ENCODE assay signal across 9 cellular contexts in genomic region chr14:74942164-74942563, GRCh38. TPM values are rescaled to one million over a fixed set of nuclear protein-coding genes. Genes with fewer than 3 reads are reported as not detected.
DNase-seq lines count a peak whose midpoint lies in the region; ATAC-seq and TF ChIP-seq lines count a peak whose summit lies in the region.
"Had no signal": no experiment of that assay in that cellular context is flagged by ENCODE, and none has a peak within 500 bp of the region (broad histone marks: within the 10 kb centered on the region; RNA-seq: fewer than 3 reads in every experiment).

No MANE protein-coding gene starts in this region.

- H3K27ac Mint-ChIP-seq in CD4-positive, alpha-beta memory T cell, result peak overlapping the region; percentile 92 to 97 (median 95)
- H3K27ac Mint-ChIP-seq in natural killer cell treated with Interleukin-12 subunit alpha and Interleukin-12 subunit beta and Interleukin-15 and Interleukin-18, amount 100 ng/mL, for 72 hours, result peak overlapping the region; percentile 87 to 94
- H3K27ac Mint-ChIP-seq in GM23338, result no peak overlapping the region

- TF ChIP-seq CTCF in GM23338 (conservative IDR thresholded peaks at IDR 0.05; ENCODE audit: low read depth in 2 of 2), result no peak

- H3K9me2 ChIP-seq in GM23338 (ENCODE audit: insufficient read depth), result no peaks in the 10 kb centered on the region

- H3K4me3 ChIP-seq in CD4-positive, alpha-beta memory T cell (ENCODE audit: low read length in 2 of 2), result peak overlapping the region; percentile 28 to 40
- H3K4me3 ChIP-seq in H7 (ENCODE audit: insufficient read depth, low read depth, low read length), result no peak overlapping the region
- no peak overlapping the region for H3K4me3 ChIP-seq in adipocyte (ENCODE audit: low read length)
- no peak overlapping the region for H3K4me3 ChIP-seq in GM23338

- no peaks in the 10 kb centered on the region for H3K27me3 Mint-ChIP-seq in CD4-positive, alpha-beta memory T cell
- no peaks in the 10 kb centered on the region for H3K27me3 Mint-ChIP-seq in natural killer cell treated with Interleukin-12 subunit alpha and Interleukin-12 subunit beta and Interleukin-15 and Interleukin-18, amount 100 ng/mL, for 72 hours
- H3K27me3 Mint-ChIP-seq in GM23338 (ENCODE audit: insufficient read depth, low read depth, poor library complexity), result peaks cover 10% of the 10 kb centered on the region

- no peak overlapping the region for H3K4me2 ChIP-seq in GM23338

- H3F3A ChIP-seq in GM23338 (replicated peaks; ENCODE audit: low read depth), result 0 out of 2 replicates have a peak, but pooled peaks cover 5% of the 10 kb centered on the region

- H3K79me2 ChIP-seq in GM23338 (replicated peaks; ENCODE audit: insufficient read depth), result no peaks in the 10 kb centered on the region

- peaks cover 22 to 56% (median 45%) of the 10 kb centered on the region in 4 donors for H3K4me1 Mint-ChIP-seq in CD4-positive, alpha-beta memory T cell
- peaks cover 27 to 38% of the 10 kb centered on the region in 2 donors for H3K4me1 Mint-ChIP-seq in natural killer cell treated with Interleukin-12 subunit alpha and Interleukin-12 subunit beta and Interleukin-15 and Interleukin-18, amount 100 ng/mL, for 72 hours (ENCODE audit: low read depth in 2 of 2)
- peaks cover 7% of the 10 kb centered on the region; the same call in 2 of the 3 replicates for H3K4me1 Mint-ChIP-seq in GM23338

- H3K36me3 Mint-ChIP-seq in CD4-positive, alpha-beta memory T cell, result no peaks in the 10 kb centered on the region
- no peaks in the 10 kb centered on the region for H3K36me3 Mint-ChIP-seq in natural killer cell treated with Interleukin-12 subunit alpha and Interleukin-12 subunit beta and Interleukin-15 and Interleukin-18, amount 100 ng/mL, for 72 hours
- H3K36me3 Mint-ChIP-seq in GM23338 (ENCODE audit: low read depth), result no peaks in the 10 kb centered on the region

- H3K9ac ChIP-seq in adipocyte (ENCODE audit: low read length), result peak overlapping the region; percentile 8

- intact Hi-C loops in CD4-positive, alpha-beta memory T cell (cut with micrococcal nuclease), result loop anchor here (10.0 kb wide), 1 partner anchor 447 kb away; the partner anchor contains the start of genes ISCA2 and NPC2

- POLR2A ChIA-PET in CD4-positive, alpha-beta memory T cell (lab: Charles Lee; ENCODE audit: partially characterized antibody), result interaction anchor here (1.0 to 1.2 kb wide), 2 partner anchors 10 to 184 kb away, joined by 3 to 5 read pairs; partner anchors contain the start of gene NEK9

- DNase-seq in CD4-positive, alpha-beta memory T cell, result no peak
- DNase-seq in H7, result peak; percentile 56
- no peak for DNase-seq in adipocyte (ENCODE audit: low read depth)
- no peak for DNase-seq in natural killer cell treated with Interleukin-12 subunit alpha and Interleukin-12 subunit beta and Interleukin-15 and Interleukin-18, amount 100 ng/mL, for 72 hours (ENCODE audit: low spot score)
- no peak for DNase-seq in SK-N-DZ (ENCODE audit: low spot score)
- DNase-seq in GM23338 (ENCODE audit: low spot score), result no peak
- DNase-seq in SKM-1 (lab: John Stamatoyannopoulos, UW; ENCODE audit: unreplicated experiment), result no peak
- DNase-seq: NCI-H69 had no signal

- peak overlapping the region; percentile 55 for H3K27ac ChIP-seq in CD4-positive, alpha-beta memory T cell (ENCODE audit: low read depth, low read length)
- no peak overlapping the region for H3K27ac ChIP-seq in GM23338 (ENCODE audit: low read depth)

- H3K27me3 ChIP-seq in CD4-positive, alpha-beta memory T cell (ENCODE audit: insufficient read depth, low read length), result no peaks in the 10 kb centered on the region
- H3K27me3 ChIP-seq in H7 (ENCODE audit: control insufficient read depth, insufficient read depth, low read length), result no peaks in the 10 kb centered on the region
- no peaks in the 10 kb centered on the region for H3K27me3 ChIP-seq in adipocyte (replicated peaks; ENCODE audit: control insufficient read depth, insufficient read depth, low read length)
- H3K27me3 ChIP-seq in GM23338 (ENCODE audit: insufficient read depth), result no peaks in the 10 kb centered on the region

- no peak for ATAC-seq in natural killer cell treated with Interleukin-12 subunit alpha and Interleukin-12 subunit beta and Interleukin-15 and Interleukin-18, amount 100 ng/mL, for 72 hours
- ATAC-seq in HG02588 (IDR thresholded peaks at IDR 0.05; ENCODE audit: unreplicated experiment) (no peak), GM23338 (no peak)

- H3K4me3 Mint-ChIP-seq in CD4-positive, alpha-beta memory T cell, result peak overlapping the region; percentile 70 to 91 (median 82)
- H3K4me3 Mint-ChIP-seq in natural killer cell treated with Interleukin-12 subunit alpha and Interleukin-12 subunit beta and Interleukin-15 and Interleukin-18, amount 100 ng/mL, for 72 hours, result peak overlapping the region; percentile 79
- H3K4me3 Mint-ChIP-seq in GM23338, result no peak overlapping the region

- H3K4me1 ChIP-seq in CD4-positive, alpha-beta memory T cell (ENCODE audit: insufficient read depth, low read length), result peaks cover 55% of the 10 kb centered on the region
- peaks cover 33% of the 10 kb centered on the region for H3K4me1 ChIP-seq in adipocyte (ENCODE audit: control insufficient read depth, insufficient read depth, low read length)
- peaks cover 4% of the 10 kb centered on the region; the same call in 1 of the 2 replicates for H3K4me1 ChIP-seq in GM23338 (ENCODE audit: insufficient read depth)

- H4K20me1 ChIP-seq in GM23338 (replicated peaks; ENCODE audit: insufficient read depth), result no peaks in the 10 kb centered on the region

- CTCF ChIA-PET in CD4-positive, alpha-beta memory T cell (lab: Charles Lee; ENCODE audit: partially characterized antibody), result interaction anchor here (1.5 to 3.2 kb wide), 4 partner anchors 19 to 146 kb away, joined by 3 to 19 read pairs (median 12); partner anchors contain the start of gene RPS6KL1

- no peaks in the 10 kb centered on the region for H3K9me3 ChIP-seq in CD4-positive, alpha-beta memory T cell (ENCODE audit: control insufficient read depth in 1 of 2, low read length in 2 of 2)
- H3K9me3 ChIP-seq in adipocyte (ENCODE audit: control insufficient read depth, low read length), result no peaks in the 10 kb centered on the region

- peaks cover 0 to 9% (median under 1%) of the 10 kb centered on the region in 8 donors for H3K9me3 Mint-ChIP-seq in CD4-positive, alpha-beta memory T cell
- no peaks in the 10 kb centered on the region for H3K9me3 Mint-ChIP-seq in natural killer cell treated with Interleukin-12 subunit alpha and Interleukin-12 subunit beta and Interleukin-15 and Interleukin-18, amount 100 ng/mL, for 72 hours
- H3K9me3 Mint-ChIP-seq in GM23338, result no peaks in the 10 kb centered on the region; the same call in 2 of the 3 replicates

- H3K36me3 ChIP-seq in CD4-positive, alpha-beta memory T cell (ENCODE audit: insufficient read depth, low read length), result no peaks in the 10 kb centered on the region
- H3K36me3 ChIP-seq in H7 (replicated peaks; ENCODE audit: control insufficient read depth, insufficient read depth, low read length) (no peaks in the 10 kb centered on the region), adipocyte (ENCODE audit: control insufficient read depth, insufficient read depth, low read length, severe bottlenecking) (no peaks in the 10 kb centered on the region), GM23338 (ENCODE audit: insufficient read depth) (no peaks in the 10 kb centered on the region)

- no peak overlapping the region for H2AFZ ChIP-seq in GM23338

TF ChIP-seq in GM23338, 12 proteins besides CTCF, POLR2A, EP300 and RAD21 (continues in another document):
- TF ChIP-seq NANOG (IDR thresholded peaks at IDR 0.05; ENCODE audit: borderline replicate concordance) (no peak), REST (IDR thresholded peaks at IDR 0.05; ENCODE audit: unreplicated experiment) (no peak)

RNA-seq across cellular contexts. Expression of gene PGF, which starts 13.2 kb away (rescaled TPM):
- total RNA-seq in CD4-positive, alpha-beta memory T cell, result not detected
- polyA plus RNA-seq in CD4-positive, alpha-beta memory T cell, result under 1 TPM; 0.11 to 0.13 TPM
- 4.6 and 6.9 TPM in 2 replicates for total RNA-seq in H7 (2014; rRNA removed; shearing (Covaris generic))
- not detected for total RNA-seq in natural killer cell treated with Interleukin-12 subunit alpha and Interleukin-12 subunit beta and Interleukin-15 and Interleukin-18, amount 100 ng/mL, for 72 hours
- 41.3 and 45.9 TPM in 2 replicates for polyA plus RNA-seq in SK-N-DZ (2014; cell fraction: cytosol; rRNA removed)
- 19.9 and 28.4 TPM in 2 replicates for polyA plus RNA-seq in SK-N-DZ (2014; cell fraction: nucleus; rRNA removed)
- 6.3 and 9.5 TPM in 2 replicates for total RNA-seq in GM23338 (2014; rRNA removed; shearing (Covaris generic))
- 2.9 and 5.1 TPM in 2 replicates for polyA plus RNA-seq in GM23338 (2016; fragmentation: Nextera tagmentation; extraction: Ambion mirVana)

RNA-seq across cellular contexts. Expression of gene RPS6KL1, which starts 19.1 kb away (rescaled TPM):
- total RNA-seq in CD4-positive, alpha-beta memory T cell, result 1 to 10 TPM; 2.5 to 2.9 TPM
- under 1 TPM; 0.45 to 0.87 TPM for polyA plus RNA-seq in CD4-positive, alpha-beta memory T cell
- 5.4 and 12.4 TPM in 2 replicates for total RNA-seq in H7 (2014; rRNA removed; shearing (Covaris generic))
- total RNA-seq in natural killer cell treated with Interleukin-12 subunit alpha and Interleukin-12 subunit beta and Interleukin-15 and Interleukin-18, amount 100 ng/mL, for 72 hours, result 10 to 100 TPM; 10.0 to 12.8 TPM
- 19.0 and 27.3 TPM in 2 replicates for polyA plus RNA-seq in SK-N-DZ (2014; cell fraction: cytosol; rRNA removed)
- polyA plus RNA-seq in SK-N-DZ (2014; cell fraction: nucleus; rRNA removed), result 72.4 and 86.5 TPM in 2 replicates
- 6.5 and 11.6 TPM in 2 replicates for total RNA-seq in GM23338 (2014; rRNA removed; shearing (Covaris generic))
- 4.6 and 5.6 TPM in 2 replicates for polyA plus RNA-seq in GM23338 (2016; fragmentation: Nextera tagmentation; extraction: Ambion mirVana)

Comparison
In these comparisons a context has a peak if more than half of its experiments do, and no peak if none do; other contexts are left out.
1. H3K4me3 ChIP-seq: peak in CD4-positive, alpha-beta memory T cell (2 of 2); none in H7 (single experiment), adipocyte (single experiment) and GM23338 (single experiment).